ENCODE assay signal across 8 cellular contexts in genomic region chr19:42075364-42075615, GRCh38. TPM values are rescaled to one million over a fixed set of nuclear protein-coding genes. Genes with fewer than 3 reads are reported as not detected.
A peak's percentile ranks its signal among the peaks of the same experiment; 100 is the strongest.
DNase-seq lines count a peak whose midpoint lies in the region; ATAC-seq and TF ChIP-seq lines count a peak whose summit lies in the region.

No MANE protein-coding gene starts in this region.

- peak; percentile 2 for ATAC-seq in activated CD8-positive, alpha-beta memory T cell treated with anti-CD3 and anti-CD28 coated beads, Interleukin-2, amount 10 ng/mL, durations not matched to agents 7 days and 5 days
- ATAC-seq in activated B cell treated with CpG ODN at 0.5 μM for 24 hours (ENCODE audit: low read depth) = no peak
- peak in 1 of 8 donors; percentile 12 for ATAC-seq in heart right ventricle
- ATAC-seq in HG03108 (IDR thresholded peaks at IDR 0.05; ENCODE audit: unreplicated experiment) = no peak

- DNase-seq in activated CD8-positive, alpha-beta memory T cell treated with anti-CD3 and anti-CD28 coated beads, Interleukin-2, amount 10 ng/mL, durations not matched to agents 7 days and 5 days = no peak
- no peak for DNase-seq in activated CD8-positive, alpha-beta memory T cell treated with anti-CD3 and anti-CD28 coated beads for 24 hours
- DNase-seq in activated B cell treated with CpG ODN at 0.5 μM for 24 hours (no peak), heart right ventricle (no peak), posterior vena cava (ENCODE audit: low spot score) (no peak), NCI-H510A (lab: John Stamatoyannopoulos, UW) (no peak)

- H3K36me3 ChIP-seq in heart right ventricle = peaks cover 0 to 20% (median 14%) of the 10 kb centered on the region in 9 donors

- H3K4me1 Mint-ChIP-seq in activated CD8-positive, alpha-beta memory T cell treated with anti-CD3 and anti-CD28 coated beads, Interleukin-2, amount 10 ng/mL, durations not matched to agents 7 days and 5 days = peaks cover 45% of the 10 kb centered on the region
- H3K4me1 Mint-ChIP-seq in activated B cell treated with CpG ODN at 0.5 μM for 24 hours = peaks cover 37% of the 10 kb centered on the region

- peaks cover 4% of the 10 kb centered on the region for H3K27me3 Mint-ChIP-seq in activated CD8-positive, alpha-beta memory T cell treated with anti-CD3 and anti-CD28 coated beads, Interleukin-2, amount 10 ng/mL, durations not matched to agents 7 days and 5 days
- H3K27me3 Mint-ChIP-seq in activated B cell treated with CpG ODN at 0.5 μM for 24 hours = peaks cover 2% of the 10 kb centered on the region

- no peaks in the 10 kb centered on the region for H3K9me3 Mint-ChIP-seq in activated CD8-positive, alpha-beta memory T cell treated with anti-CD3 and anti-CD28 coated beads, Interleukin-2, amount 10 ng/mL, durations not matched to agents 7 days and 5 days (ENCODE audit: low read depth)
- H3K9me3 Mint-ChIP-seq in activated B cell treated with CpG ODN at 0.5 μM for 24 hours = no peaks in the 10 kb centered on the region

- intact Hi-C loops in activated B cell treated with CpG ODN at 0.5 μM for 24 hours (cut with micrococcal nuclease) = loop anchor here (1.0 to 5.0 kb wide), 3 partner anchors 57 to 322 kb away; partner anchors contain the start of genes CD79A and POU2F2
- intact Hi-C loops in heart right ventricle (cut with DNase I) = loop anchor here in 2 of 10 donors (10.0 kb wide), 1 partner anchor 80 kb away; the partner anchor contains the start of gene ATP1A3 (in 2 of the 2)
- intact Hi-C loops in posterior vena cava (cut with DNase I) = no loop called here

- CTCF ChIA-PET in activated CD8-positive, alpha-beta memory T cell treated with anti-CD3 and anti-CD28 coated beads, Interleukin-2, amount 10 ng/mL, durations not matched to agents 7 days and 5 days (lab: Charles Lee) = no interaction called here
- CTCF ChIA-PET in activated B cell treated with CpG ODN at 0.5 μM for 24 hours (lab: Charles Lee) = no interaction called here

- H3K4me3 Mint-ChIP-seq in activated CD8-positive, alpha-beta memory T cell treated with anti-CD3 and anti-CD28 coated beads, Interleukin-2, amount 10 ng/mL, durations not matched to agents 7 days and 5 days = peak overlapping the region; percentile 100
- peak overlapping the region; percentile 90 for H3K4me3 Mint-ChIP-seq in activated B cell treated with CpG ODN at 0.5 μM for 24 hours

- no peak for TF ChIP-seq CTCF in activated B cell treated with CpG ODN at 0.5 μM for 24 hours (IDR thresholded peaks at IDR 0.05)
- TF ChIP-seq CTCF in heart right ventricle (IDR thresholded peaks at IDR 0.05) = no peak

- H3K4me3 ChIP-seq in heart right ventricle (peak overlapping the region; percentile 48 to 97 (median 83)), skin epidermis (peak overlapping the region; percentile 45 to 96 (median 92))

- H3K27ac Mint-ChIP-seq in activated CD8-positive, alpha-beta memory T cell treated with anti-CD3 and anti-CD28 coated beads, Interleukin-2, amount 10 ng/mL, durations not matched to agents 7 days and 5 days = peak overlapping the region; percentile 99
- H3K27ac Mint-ChIP-seq in activated B cell treated with CpG ODN at 0.5 μM for 24 hours = peak overlapping the region; percentile 99

- H3K9me3 ChIP-seq in heart right ventricle = no peaks in the 10 kb centered on the region

- POLR2A ChIA-PET in activated B cell treated with CpG ODN at 0.5 μM for 24 hours (lab: Charles Lee) = interaction anchor here (1.4 kb wide), 1 partner anchor 14 kb away, joined by 5 read pairs; no protein-coding TSS in a partner anchor

- peaks cover 5 to 31% (median 23%) of the 10 kb centered on the region in 9 donors for H3K4me1 ChIP-seq in heart right ventricle

- peaks cover 0 to 3% (median under 1%) of the 10 kb centered on the region in 7 donors for H3K27me3 ChIP-seq in heart right ventricle

- H3K36me3 Mint-ChIP-seq in activated CD8-positive, alpha-beta memory T cell treated with anti-CD3 and anti-CD28 coated beads, Interleukin-2, amount 10 ng/mL, durations not matched to agents 7 days and 5 days = peaks cover 14% of the 10 kb centered on the region
- peaks cover 43% of the 10 kb centered on the region for H3K36me3 Mint-ChIP-seq in activated B cell treated with CpG ODN at 0.5 μM for 24 hours (ENCODE audit: low read depth)

- WGBS in heart right ventricle, 2 donors = 2 to 11% methylated on average over 3 of the region's 3 CpGs

- H3K27ac ChIP-seq in heart right ventricle (peak overlapping the region; percentile 79 to 98 (median 94)), skin epidermis (peak overlapping the region; percentile 87 to 99 (median 95))

RNA-seq across cellular contexts. Expression of gene ZNF574, which starts 0.7 kb away (rescaled TPM):
- total RNA-seq in activated CD8-positive, alpha-beta memory T cell treated with anti-CD3 and anti-CD28 coated beads, Interleukin-2, amount 10 ng/mL, durations not matched to agents 7 days and 5 days = 10 to 100 TPM; 14.7 to 18.3 TPM
- 27.7 and 29.6 TPM in 2 replicates for total RNA-seq in activated B cell treated with CpG ODN at 0.5 μM for 24 hours
- 10 to 100 TPM in 2 of 10 donors, 1 to 10 TPM in 8; 5.0 to 11.1 (median 8.1) TPM for total RNA-seq in heart right ventricle
- polyA plus RNA-seq in heart right ventricle = 1 to 10 TPM; 3.4 to 5.8 TPM
- total RNA-seq in posterior vena cava = 1 to 10 TPM; 7.6 to 9.1 TPM

RNA-seq across cellular contexts. Expression of gene GRIK5, which starts 5.3 kb away (rescaled TPM):
- under 1 TPM; 0.44 to 0.56 TPM for total RNA-seq in activated CD8-positive, alpha-beta memory T cell treated with anti-CD3 and anti-CD28 coated beads, Interleukin-2, amount 10 ng/mL, durations not matched to agents 7 days and 5 days
- 0.09 and 0.15 TPM in 2 replicates for total RNA-seq in activated B cell treated with CpG ODN at 0.5 μM for 24 hours
- 1 to 10 TPM; 1.2 to 9.3 (median 3.0) TPM for total RNA-seq in heart right ventricle
- polyA plus RNA-seq in heart right ventricle = 1 to 10 TPM in 1 of 2 donors, under 1 TPM in 1; 0.35 to 1.4 TPM
- 10 to 100 TPM; 11.3 to 13.4 TPM for total RNA-seq in posterior vena cava

RNA-seq across cellular contexts. Expression of gene POU2F2, which starts 57.0 kb away (rescaled TPM):
- total RNA-seq in activated CD8-positive, alpha-beta memory T cell treated with anti-CD3 and anti-CD28 coated beads, Interleukin-2, amount 10 ng/mL, durations not matched to agents 7 days and 5 days = 10 to 100 TPM; 17.7 to 40.4 TPM
- 508 and 577 TPM in 2 replicates for total RNA-seq in activated B cell treated with CpG ODN at 0.5 μM for 24 hours
- total RNA-seq in heart right ventricle = 1 to 10 TPM in 1 of 10 donors, under 1 TPM in 9; 0.51 to 3.8 (median 0.70) TPM
- under 1 TPM; 0.28 to 0.37 TPM for polyA plus RNA-seq in heart right ventricle
- total RNA-seq in posterior vena cava = 1 to 10 TPM; 2.1 to 3.1 TPM

Comparison
In these comparisons a context has a peak if more than half of its experiments do, and no peak if none do; other contexts are left out.
1. RNA of gene POU2F2, which starts 57.0 kb away (total RNA-seq): 508 to 577 TPM in activated B cell treated with CpG ODN at 0.5 μM for 24 hours; 17.7 to 40.4 TPM in activated CD8-positive, alpha-beta memory T cell treated with anti-CD3 and anti-CD28 coated beads, Interleukin-2, amount 10 ng/mL, durations not matched to agents 7 days and 5 days, 2.1 to 3.1 TPM in posterior vena cava and 0.51 to 3.8 TPM in heart right ventricle; every median in the first group is over 10 times any median in the second.